In the genomic region with DNA sequence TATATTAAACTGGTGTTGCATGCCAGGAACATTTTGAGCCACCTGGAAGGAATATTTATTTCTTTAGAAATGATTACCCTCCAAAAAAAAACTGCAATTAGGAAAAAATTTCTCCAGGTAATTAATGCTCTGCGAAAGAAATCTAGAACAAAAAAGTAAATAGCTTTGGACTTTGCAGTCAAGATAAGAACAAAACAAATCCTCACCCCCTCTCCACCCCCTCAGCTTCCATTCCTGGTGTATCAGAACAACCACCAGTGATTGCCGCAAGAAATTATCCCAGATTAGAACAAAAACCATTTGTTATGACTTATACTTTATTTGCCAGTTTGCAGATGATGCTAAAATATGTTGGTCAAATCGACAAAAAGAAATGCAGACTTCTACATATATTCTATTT, we compare ENCODE assay signal across 1 cellular context.
TF ChIP-seq lines count a peak whose summit lies in the region.

No MANE protein-coding gene starts in this region.

TF ChIP-seq in HepG2, 621 proteins besides CTCF, POLR2A, EP300 and RAD21 (continued from another document):
- TF ChIP-seq, protein P1, sequence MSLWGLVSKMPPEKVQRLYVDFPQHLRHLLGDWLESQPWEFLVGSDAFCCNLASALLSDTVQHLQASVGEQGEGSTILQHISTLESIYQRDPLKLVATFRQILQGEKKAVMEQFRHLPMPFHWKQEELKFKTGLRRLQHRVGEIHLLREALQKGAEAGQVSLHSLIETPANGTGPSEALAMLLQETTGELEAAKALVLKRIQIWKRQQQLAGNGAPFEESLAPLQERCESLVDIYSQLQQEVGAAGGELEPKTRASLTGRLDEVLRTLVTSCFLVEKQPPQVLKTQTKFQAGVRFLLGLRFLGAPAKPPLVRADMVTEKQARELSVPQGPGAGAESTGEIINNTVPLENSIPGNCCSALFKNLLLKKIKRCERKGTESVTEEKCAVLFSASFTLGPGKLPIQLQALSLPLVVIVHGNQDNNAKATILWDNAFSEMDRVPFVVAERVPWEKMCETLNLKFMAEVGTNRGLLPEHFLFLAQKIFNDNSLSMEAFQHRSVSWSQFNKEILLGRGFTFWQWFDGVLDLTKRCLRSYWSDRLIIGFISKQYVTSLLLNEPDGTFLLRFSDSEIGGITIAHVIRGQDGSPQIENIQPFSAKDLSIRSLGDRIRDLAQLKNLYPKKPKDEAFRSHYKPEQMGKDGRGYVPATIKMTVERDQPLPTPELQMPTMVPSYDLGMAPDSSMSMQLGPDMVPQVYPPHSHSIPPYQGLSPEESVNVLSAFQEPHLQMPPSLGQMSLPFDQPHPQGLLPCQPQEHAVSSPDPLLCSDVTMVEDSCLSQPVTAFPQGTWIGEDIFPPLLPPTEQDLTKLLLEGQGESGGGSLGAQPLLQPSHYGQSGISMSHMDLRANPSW (CRISPR knock-in tag; IDR thresholded peaks at IDR 0.05; ENCODE audit: borderline replicate concordance): no peak
